22 cellular contexts compared by ENCODE assay signal in genomic region chr11:114039551-114039950, GRCh38. TPM values are rescaled to one million over a fixed set of nuclear protein-coding genes. Genes with fewer than 3 reads are reported as not detected.
"Had no signal": no experiment of that assay in that cellular context is flagged by ENCODE, and none has a peak within 500 bp of the region (broad histone marks: within the 10 kb centered on the region; RNA-seq: fewer than 3 reads in every experiment).

No MANE protein-coding gene starts in this region.

- H3K27ac ChIP-seq: brain microvascular endothelial cell, pancreas had no signal

- H3K4me3 ChIP-seq: pancreas, transverse colon had no signal

- H3K27me3 Mint-ChIP-seq: activated naive CD8-positive, alpha-beta T cell treated with anti-CD3 and anti-CD28 coated beads for 36 hours had no signal

- H3K27ac Mint-ChIP-seq: activated CD4-positive, alpha-beta T cell treated with anti-CD3 and anti-CD28 coated beads for 36 hours; activated naive CD4-positive, alpha-beta T cell treated with anti-CD3 and anti-CD28 coated beads for 36 hours; activated naive CD8-positive, alpha-beta T cell treated with anti-CD3 and anti-CD28 coated beads for 36 hours; activated T-helper 1 cell treated with anti-CD3 and anti-CD28 coated beads, Interleukin-12 subunit alpha, Interleukin-12 subunit beta, Interleukin-2, Interleukin-4 antibody, amounts not matched to agents 30 ng/mL and 10 ng/mL and 1 ng/mL, durations not matched to agents 14 hours and 24 hours and 36 hours; mesothelial cell of epicardium; naive B cell; T-cell; T-helper 2 cell treated with Interferon-gamma antibody and Interleukin-4, amounts not matched to agents 5 μg/mL and 100 μg/mL, for 36 hours had no signal

- H3K27me3 ChIP-seq: pancreas, transverse colon had no signal

- H3K36me3 Mint-ChIP-seq: activated naive CD8-positive, alpha-beta T cell treated with anti-CD3 and anti-CD28 coated beads for 36 hours; mesothelial cell of epicardium; naive B cell; T-cell had no signal

- DNase-seq: activated CD4-positive, alpha-beta T cell treated with anti-CD3 and anti-CD28 coated beads for 36 hours; activated CD4-positive, alpha-beta T cell treated with anti-CD3 and anti-CD28 coated beads, Interleukin-2, amount 50 U/mL, for 4 hours; activated CD4-positive, CD25-positive, alpha-beta regulatory T cell; activated naive CD4-positive, alpha-beta T cell treated with anti-CD3 and anti-CD28 coated beads for 36 hours; activated naive CD8-positive, alpha-beta T cell treated with anti-CD3 and anti-CD28 coated beads for 36 hours; activated T-cell treated with anti-CD3 and anti-CD28 coated beads for 4 hours; amniotic stem cell; brain microvascular endothelial cell; glutamatergic neuron; left cardiac atrium; mammary epithelial cell; naive B cell; pancreas; right cardiac atrium; stimulated activated CD4-positive, alpha-beta T cell treated with anti-CD3 and anti-CD28 coated beads, Interleukin-2, amount 100 ng/mL, for 48 hours; stimulated activated naive CD4-positive, alpha-beta T cell treated with Interleukin-2 at 50 U/mL for 16 hours; T-cell; transverse colon had no signal

- ATAC-seq: activated CD4-positive, alpha-beta T cell treated with anti-CD3 and anti-CD28 coated beads for 36 hours; left cardiac atrium; pancreas; right cardiac atrium; SK-N-SH treated with all-trans-retinoic acid at 6 μM for 48 hours; T-cell had no signal

- H3K36me3 ChIP-seq: brain microvascular endothelial cell, pancreas, transverse colon had no signal

- H3K4me1 Mint-ChIP-seq: mesothelial cell of epicardium had no signal

- H3K9me3 ChIP-seq: pancreas, transverse colon had no signal

- H3K4me3 Mint-ChIP-seq: activated CD4-positive, alpha-beta T cell treated with anti-CD3 and anti-CD28 coated beads for 36 hours; activated naive CD4-positive, alpha-beta T cell treated with anti-CD3 and anti-CD28 coated beads for 36 hours; activated naive CD8-positive, alpha-beta T cell treated with anti-CD3 and anti-CD28 coated beads for 36 hours; activated T-helper 1 cell treated with anti-CD3 and anti-CD28 coated beads, Interleukin-12 subunit alpha, Interleukin-12 subunit beta, Interleukin-2, Interleukin-4 antibody, amounts not matched to agents 30 ng/mL and 10 ng/mL and 1 ng/mL, durations not matched to agents 14 hours and 24 hours and 36 hours; mesothelial cell of epicardium; naive B cell; T-cell; T-helper 2 cell treated with Interferon-gamma antibody and Interleukin-4, amounts not matched to agents 5 μg/mL and 100 μg/mL, for 36 hours had no signal

RNA-seq across cellular contexts. Expression of gene ZBTB16, which starts 20.0 kb away (rescaled TPM):
- total RNA-seq: mesothelial cell of epicardium had no signal
